ENCODE assay signal across 12 cellular contexts in genomic region chr22:42303304-42304020, GRCh38. TPM values are rescaled to one million over a fixed set of nuclear protein-coding genes. Genes with fewer than 3 reads are reported as not detected.
DNase-seq lines count a peak whose midpoint lies in the region; ATAC-seq and TF ChIP-seq lines count a peak whose summit lies in the region.
"Had no signal": no experiment of that assay in that cellular context is flagged by ENCODE, and none has a peak within 500 bp of the region (broad histone marks: within the 10 kb centered on the region; RNA-seq: fewer than 3 reads in every experiment).

No MANE protein-coding gene starts in this region.

- peak overlapping the region in 3 of 5 experiments; percentile 23 to 61 (median 43) for H3K4me3 Mint-ChIP-seq in brain
- peak overlapping the region; percentile 6 to 59 (median 25) for H3K4me3 Mint-ChIP-seq in naive thymus-derived CD4-positive, alpha-beta T cell
- H3K4me3 Mint-ChIP-seq: natural killer cell had no signal

- peaks cover 53 to 99% (median 91%) of the 10 kb centered on the region in 10 experiments for H3K4me1 ChIP-seq in BLaER1 treated with 17β-estradiol and CSF1 and Interleukin-3, amounts not matched to agents 10 nM and 100 nM
- peaks cover 5% of the 10 kb centered on the region for H3K4me1 ChIP-seq in HEK293 (ENCODE audit: control insufficient read depth, insufficient read depth, low read length)
- H3K4me1 ChIP-seq in naive thymus-derived CD4-positive, alpha-beta T cell (ENCODE audit: control insufficient read depth in 2 of 2, insufficient read depth in 2 of 2, low read length in 2 of 2): peaks cover 29 to 80% of the 10 kb centered on the region in 2 donors

- H3K9me3 ChIP-seq in BLaER1 treated with 17β-estradiol and CSF1 and Interleukin-3, amounts not matched to agents 10 nM and 100 nM (replicated peaks in 1 of 11): no peaks in the 10 kb centered on the region
- no peaks in the 10 kb centered on the region for H3K9me3 ChIP-seq in HEK293 (ENCODE audit: control insufficient read depth, insufficient read depth, low read depth, low read length)
- no peaks in the 10 kb centered on the region for H3K9me3 ChIP-seq in naive thymus-derived CD4-positive, alpha-beta T cell (ENCODE audit: control insufficient read depth in 2 of 3, low read length in 3 of 3)
- H3K9me3 ChIP-seq: MG63 had no signal

- DNase-seq in naive thymus-derived CD4-positive, alpha-beta T cell: no peak
- DNase-seq in CD1c-positive myeloid dendritic cell (ENCODE audit: extremely low spot score): no peak
- DNase-seq: MG63, natural killer cell, NCI-H187 treated with DMSO at 0.1 percent for 48 hours, NCI-H510A had no signal

- ATAC-seq in naive thymus-derived CD4-positive, alpha-beta T cell: no peak
- ATAC-seq in HG02973 (IDR thresholded peaks at IDR 0.05; ENCODE audit: unreplicated experiment) (no peak), HG03439 (IDR thresholded peaks at IDR 0.05; ENCODE audit: unreplicated experiment) (no peak), HG03565 (IDR thresholded peaks at IDR 0.05; ENCODE audit: unreplicated experiment) (no peak)
- ATAC-seq: natural killer cell had no signal

- peaks cover 0 to 4% (median 0%) of the 10 kb centered on the region in 11 experiments; a peak in 4 of 22 replicates for H3K27me3 ChIP-seq in BLaER1 treated with 17β-estradiol and CSF1 and Interleukin-3, amounts not matched to agents 10 nM and 100 nM
- H3K27me3 ChIP-seq in naive thymus-derived CD4-positive, alpha-beta T cell (ENCODE audit: control insufficient read depth in 2 of 2, insufficient read depth in 2 of 2, low read length in 2 of 2): no peaks in the 10 kb centered on the region
- H3K27me3 ChIP-seq: MG63 had no signal

- H3K27ac Mint-ChIP-seq in brain: peak overlapping the region in 3 of 5 experiments; percentile 36 to 87 (median 70)
- H3K27ac Mint-ChIP-seq in naive thymus-derived CD4-positive, alpha-beta T cell: peak overlapping the region in 8 of 9 donors; percentile 48 to 84 (median 70)
- H3K27ac Mint-ChIP-seq: natural killer cell had no signal

- no peak overlapping the region for H3K27ac ChIP-seq in BLaER1 treated with 17β-estradiol and CSF1 and Interleukin-3, amounts not matched to agents 10 nM and 100 nM
- H3K27ac ChIP-seq in HEK293 (ENCODE audit: extremely low read depth, low read depth, low read length): no peak overlapping the region
- H3K27ac ChIP-seq in naive thymus-derived CD4-positive, alpha-beta T cell (ENCODE audit: low read depth, low read length): no peak overlapping the region

- intact Hi-C loops in naive thymus-derived CD4-positive, alpha-beta T cell (cut with micrococcal nuclease): no loop called here

- H4K20me1 ChIP-seq in BLaER1 treated with 17β-estradiol and CSF1 and Interleukin-3, amounts not matched to agents 10 nM and 100 nM: peaks cover 0 to 8% (median 0%) of the 10 kb centered on the region in 11 experiments; a peak in 2 of 22 replicates

- H3K4me2 ChIP-seq in BLaER1 treated with 17β-estradiol and CSF1 and Interleukin-3, amounts not matched to agents 10 nM and 100 nM: peak overlapping the region; percentile 26 to 100 (median 74); a peak in 21 of 22 replicates

- POLR2A ChIA-PET in HEK293 (lab: Yijun Ruan, JAX): interaction anchor here (0.6 kb wide), 1 partner anchor 56 kb away, joined by 5 read pairs; no protein-coding TSS in a partner anchor
- POLR2A ChIA-PET in naive thymus-derived CD4-positive, alpha-beta T cell (lab: Charles Lee): interaction anchor here (0.6 to 7.0 kb wide), 5 partner anchors 7 to 132 kb away, joined by 3 to 50 read pairs (median 3); no protein-coding TSS in a partner anchor

- no peaks in the 10 kb centered on the region for H3K9me3 Mint-ChIP-seq in brain
- H3K9me3 Mint-ChIP-seq in naive thymus-derived CD4-positive, alpha-beta T cell: no peaks in the 10 kb centered on the region
- H3K9me3 Mint-ChIP-seq: natural killer cell had no signal

- peaks cover 7% of the 10 kb centered on the region for H3K27me3 Mint-ChIP-seq in brain
- peaks cover 0 to 25% (median 0%) of the 10 kb centered on the region in 5 donors for H3K27me3 Mint-ChIP-seq in naive thymus-derived CD4-positive, alpha-beta T cell

- H3K36me3 ChIP-seq in BLaER1 treated with 17β-estradiol and CSF1 and Interleukin-3, amounts not matched to agents 10 nM and 100 nM: no peaks in the 10 kb centered on the region
- no peaks in the 10 kb centered on the region for H3K36me3 ChIP-seq in HEK293 (ENCODE audit: control insufficient read depth in 2 of 2, insufficient read depth in 1 of 2, low read length in 2 of 2)
- no peaks in the 10 kb centered on the region for H3K36me3 ChIP-seq in naive thymus-derived CD4-positive, alpha-beta T cell (ENCODE audit: control insufficient read depth in 2 of 3, insufficient read depth in 3 of 3, low read length in 3 of 3)
- H3K36me3 ChIP-seq: MG63 had no signal

- H3K9ac ChIP-seq in BLaER1 treated with 17β-estradiol and CSF1 and Interleukin-3, amounts not matched to agents 10 nM and 100 nM: peak overlapping the region in 2 of 11 experiments; percentile 23 to 41; a peak in 2 of 22 replicates

- CTCF ChIA-PET in HEK293 (lab: Yijun Ruan, JAX): interaction anchor here (0.6 to 2.4 kb wide), 3 partner anchors 10 to 86 kb away, joined by 3 to 13 read pairs (median 5); no protein-coding TSS in a partner anchor
- CTCF ChIA-PET in naive thymus-derived CD4-positive, alpha-beta T cell (lab: Charles Lee): interaction anchor here (1.0 to 2.2 kb wide), 3 partner anchors 9 to 66 kb away, joined by 3 to 6 read pairs (median 3); no protein-coding TSS in a partner anchor

- TF ChIP-seq CTCF in HEK293 (tag by site-specific recombination; IDR thresholded peaks at IDR 0.05): no peak
- TF ChIP-seq CTCF in brain (conservative IDR thresholded peaks at IDR 0.05): no peak

- peaks cover 82% of the 10 kb centered on the region for H3K4me1 Mint-ChIP-seq in brain
- H3K4me1 Mint-ChIP-seq in naive thymus-derived CD4-positive, alpha-beta T cell: peaks cover 51 to 85% (median 78%) of the 10 kb centered on the region in 7 donors

- no peak overlapping the region; a peak in 1 of 20 replicates for H3K4me3 ChIP-seq in BLaER1 treated with 17β-estradiol and CSF1 and Interleukin-3, amounts not matched to agents 10 nM and 100 nM
- no peak overlapping the region for H3K4me3 ChIP-seq in HEK293 (ENCODE audit: low read depth, low read length)
- no peak overlapping the region for H3K4me3 ChIP-seq in naive thymus-derived CD4-positive, alpha-beta T cell (ENCODE audit: low read length)
- H3K4me3 ChIP-seq: MG63 had no signal

- H3K36me3 Mint-ChIP-seq in brain: no peaks in the 10 kb centered on the region
- H3K36me3 Mint-ChIP-seq in naive thymus-derived CD4-positive, alpha-beta T cell: no peaks in the 10 kb centered on the region
- H3K36me3 Mint-ChIP-seq: natural killer cell had no signal

TF ChIP-seq in HEK293, 187 proteins besides CTCF, POLR2A, EP300 and RAD21 (continues in another document):
- TF ChIP-seq ZNF777 (tag by site-specific recombination; IDR thresholded peaks at IDR 0.05; ENCODE audit: borderline replicate concordance): no peak
- TF ChIP-seq ZNF398 (tag by site-specific recombination; IDR thresholded peaks at IDR 0.05): peak; percentile 73
- TF ChIP-seq EGR2 (tag by site-specific recombination; IDR thresholded peaks at IDR 0.05; ENCODE audit: low read depth): peak; percentile 10; the same call in 1 of the 2 replicates
- TF ChIP-seq ZNF776 (tag by site-specific recombination; IDR thresholded peaks at IDR 0.05; ENCODE audit: borderline replicate concordance): no peak
- TF ChIP-seq PRDM10 (tag by site-specific recombination; IDR thresholded peaks at IDR 0.05): peak; percentile 84

RNA-seq across cellular contexts. Expression of gene TCF20, which starts 33.0 kb away (rescaled TPM):
- polyA plus RNA-seq in brain (ENCODE audit: insufficient read depth, low read depth, low replicate concordance): 19.3 TPM
- total RNA-seq in naive thymus-derived CD4-positive, alpha-beta T cell: 10 to 100 TPM; 63.6 to 97.2 (median 78.1) TPM
- 1 to 10 TPM; 3.3 to 3.8 TPM for polyA plus RNA-seq in naive thymus-derived CD4-positive, alpha-beta T cell
